In genomic region chr1:234412830-234413229, GRCh38 we compare ENCODE assay signal across 23 cellular contexts. TPM values are rescaled to one million over a fixed set of nuclear protein-coding genes. Genes with fewer than 3 reads are reported as not detected.
"Had no signal": no experiment of that assay in that cellular context is flagged by ENCODE, and none has a peak within 500 bp of the region (broad histone marks: within the 10 kb centered on the region; RNA-seq: fewer than 3 reads in every experiment).

No MANE protein-coding gene starts in this region.

- ATAC-seq: effector memory CD8-positive, alpha-beta T cell; left cardiac atrium; left ventricle myocardium superior; right lobe of liver had no signal

- H3K36me3 ChIP-seq: ovary, right lobe of liver, thoracic aorta had no signal

- H3K27me3 ChIP-seq: ascending aorta, brain microvascular endothelial cell, ovary, right lobe of liver had no signal

- DNase-seq: activated CD4-positive, alpha-beta T cell treated with anti-CD3 and anti-CD28 coated beads for 1 hour; activated CD8-positive, alpha-beta memory T cell treated with anti-CD3 and anti-CD28 coated beads for 24 hours; activated gamma-delta T cell; brain microvascular endothelial cell; caudate nucleus; cortex of kidney; effector memory CD8-positive, alpha-beta T cell; erythroblast; head of caudate nucleus; hippocampal formation; left cardiac atrium; left ventricle myocardium superior; nephron progenitor cell; ovary; right lobe of liver; stimulated activated CD4-positive, alpha-beta T cell treated with anti-CD3 and anti-CD28 coated beads, Interleukin-2, amount 100 ng/mL, for 48 hours; stimulated activated naive CD4-positive, alpha-beta T cell treated with Interleukin-2 at 50 U/mL for 16 hours; T1000; trophoblast cell had no signal

- H3K9me3 ChIP-seq: ascending aorta, ovary, right lobe of liver, thoracic aorta had no signal

- H3K4me1 ChIP-seq: ascending aorta, right lobe of liver had no signal

- H3K4me3 ChIP-seq: ascending aorta, ovary, right lobe of liver, thoracic aorta had no signal

- H3K27ac ChIP-seq: ascending aorta, brain microvascular endothelial cell, ovary, right lobe of liver, thoracic aorta had no signal

- H3K4me3 Mint-ChIP-seq: activated naive CD8-positive, alpha-beta T cell; effector memory CD8-positive, alpha-beta T cell; nephron progenitor cell had no signal

- H3K9me3 Mint-ChIP-seq: effector memory CD8-positive, alpha-beta T cell; nephron progenitor cell had no signal

- H3K27me3 Mint-ChIP-seq: activated naive CD8-positive, alpha-beta T cell; effector memory CD8-positive, alpha-beta T cell; progenitor cell of endocrine pancreas had no signal

- H3K27ac Mint-ChIP-seq: activated naive CD8-positive, alpha-beta T cell; effector memory CD8-positive, alpha-beta T cell; progenitor cell of endocrine pancreas had no signal

RNA-seq across cellular contexts. Expression of gene COA6, which starts 39.6 kb away (rescaled TPM):
- total RNA-seq: ascending aorta had no signal
